In the genomic region with DNA sequence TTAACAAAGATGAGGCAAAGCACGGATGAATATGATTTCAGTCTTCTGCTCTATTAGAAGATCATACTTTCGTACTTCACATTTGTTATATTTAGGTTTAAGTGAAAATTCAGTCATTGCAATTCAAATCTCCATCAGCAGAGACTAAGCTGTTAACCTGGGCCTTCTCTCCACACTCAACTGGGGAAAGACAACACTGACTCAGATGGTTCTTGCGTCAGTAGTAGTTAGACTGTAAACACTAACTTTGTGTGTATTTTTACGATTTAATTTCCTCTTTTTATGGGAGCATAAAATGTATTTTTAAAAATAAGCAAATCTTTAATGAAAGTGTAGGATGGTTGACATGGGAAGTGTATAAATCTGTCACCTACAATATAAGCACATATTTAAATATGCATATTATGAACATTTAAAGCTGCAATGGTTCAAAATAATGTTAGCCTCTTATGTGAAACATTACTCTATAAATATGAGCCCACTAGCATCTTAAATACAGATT, we compare ENCODE assay signal across 18 cellular contexts. TPM values are rescaled to one million over a fixed set of nuclear protein-coding genes. Genes with fewer than 3 reads are reported as not detected.
DNase-seq lines count a peak whose midpoint lies in the region; ATAC-seq, FAIRE-seq and TF ChIP-seq lines count a peak whose summit lies in the region.
"Had no signal": no experiment of that assay in that cellular context is flagged by ENCODE, and none has a peak within 500 bp of the region (broad histone marks: within the 10 kb centered on the region; RNA-seq: fewer than 3 reads in every experiment).

No MANE protein-coding gene starts in this region.

- H2AFZ ChIP-seq in PC-3 (ENCODE audit: low read length) = no peak overlapping the region

- no peak overlapping the region for H3K4me2 ChIP-seq in PC-3 (ENCODE audit: low read length)

- H3K36me3 ChIP-seq in HEK293 (ENCODE audit: control insufficient read depth in 2 of 2, insufficient read depth in 1 of 2, low read length in 2 of 2) (no peaks in the 10 kb centered on the region), PC-3 (ENCODE audit: low read depth, low read length) (no peaks in the 10 kb centered on the region)
- H3K36me3 ChIP-seq: SJSA1 had no signal

- POLR2A ChIA-PET in HEK293 (lab: Yijun Ruan, JAX) = no interaction called here
- POLR2A ChIA-PET in PC-3 (lab: Charles Lee; ENCODE audit: unreplicated experiment) = no interaction called here

- no peaks in the 10 kb centered on the region for H3F3A ChIP-seq in PC-3 (ENCODE audit: low read length, unreplicated experiment)

- intact Hi-C loops in PC-3 (cut with micrococcal nuclease) = loop anchor here (1.0 kb wide), 1 partner anchor 39 kb away; no protein-coding TSS in a partner anchor

- DNase-seq in DMS53 (lab: John Stamatoyannopoulos, UW) = peak; percentile 64
- DNase-seq in PC-3 = peak; percentile 45
- DNase-seq in HK-2 (ENCODE audit: unreplicated experiment) = no peak
- DNase-seq in cortex of kidney (lab: John Stamatoyannopoulos, UW) = no peak
- no peak for DNase-seq in NCI-H1092 treated with DMSO at 0.1 percent for 48 hours (lab: John Stamatoyannopoulos, UW)
- no peak for DNase-seq in OCI-M2 (lab: John Stamatoyannopoulos, UW; ENCODE audit: unreplicated experiment)
- DNase-seq: AML-193, Calu3, DND-41, GF-D8, NCI-H1694, NCI-H446 treated with DMSO at 0.1 percent for 48 hours, RPMI8226 had no signal

- H3K4me1 ChIP-seq in HEK293 (ENCODE audit: control insufficient read depth, insufficient read depth, low read length) (peaks cover 25% of the 10 kb centered on the region), PC-3 (ENCODE audit: insufficient read depth, low read length) (peaks cover 15% of the 10 kb centered on the region)
- H3K4me1 ChIP-seq: SJSA1 had no signal

- CTCF ChIA-PET in HEK293 (lab: Yijun Ruan, JAX) = no interaction called here
- CTCF ChIA-PET in PC-3 (lab: Charles Lee) = no interaction called here

- H3K27ac ChIP-seq in HEK293 (ENCODE audit: extremely low read depth, low read depth, low read length) = no peak overlapping the region
- peak overlapping the region; percentile 36; the same call in 1 of the 2 replicates for H3K27ac ChIP-seq in PC-3 (ENCODE audit: low read length)
- H3K27ac ChIP-seq: SJSA1 had no signal

- no peaks in the 10 kb centered on the region for H3K9me2 ChIP-seq in PC-3 (replicated peaks; ENCODE audit: low read length)

- TF ChIP-seq CTCF in HEK293 (tag by site-specific recombination; IDR thresholded peaks at IDR 0.05) (no peak), PC-3 (conservative IDR thresholded peaks at IDR 0.05; ENCODE audit: low read depth, low read length) (no peak)

- H3K79me2 ChIP-seq in PC-3 (ENCODE audit: low read length) = no peaks in the 10 kb centered on the region

- H3K4me3 ChIP-seq in HEK293 (ENCODE audit: low read depth, low read length) (no peak overlapping the region), PC-3 (ENCODE audit: low read length) (no peak overlapping the region)
- H3K4me3 ChIP-seq: SJSA1 had no signal

- peak; percentile 86 for FAIRE-seq in islet of Langerhans (lab: Jason Lieb, UNC)
- FAIRE-seq: H1, HepG2 had no signal

- H3K9ac ChIP-seq in PC-3 (ENCODE audit: low read length) = no peak overlapping the region

- peak; percentile 88 for ATAC-seq in PC-3
- ATAC-seq: HepG2 had no signal

- no peaks in the 10 kb centered on the region for H3K27me3 ChIP-seq in PC-3 (ENCODE audit: low read length)
- H3K27me3 ChIP-seq: SJSA1 had no signal

- H3K9me3 ChIP-seq in HEK293 (ENCODE audit: control insufficient read depth, insufficient read depth, low read depth, low read length) = no peaks in the 10 kb centered on the region
- no peaks in the 10 kb centered on the region for H3K9me3 ChIP-seq in PC-3 (ENCODE audit: low read length)
- H3K9me3 ChIP-seq: SJSA1 had no signal

- no peaks in the 10 kb centered on the region for H4K20me1 ChIP-seq in PC-3 (ENCODE audit: low read length)

- BruUV-seq in PC-3 (replicated peaks; lab: Mats Ljungman, UMichigan) = no TSS peak

TF ChIP-seq in HEK293, 187 proteins besides CTCF, POLR2A, EP300 and RAD21 (continues in another document):
- TF ChIP-seq, protein P1, sequence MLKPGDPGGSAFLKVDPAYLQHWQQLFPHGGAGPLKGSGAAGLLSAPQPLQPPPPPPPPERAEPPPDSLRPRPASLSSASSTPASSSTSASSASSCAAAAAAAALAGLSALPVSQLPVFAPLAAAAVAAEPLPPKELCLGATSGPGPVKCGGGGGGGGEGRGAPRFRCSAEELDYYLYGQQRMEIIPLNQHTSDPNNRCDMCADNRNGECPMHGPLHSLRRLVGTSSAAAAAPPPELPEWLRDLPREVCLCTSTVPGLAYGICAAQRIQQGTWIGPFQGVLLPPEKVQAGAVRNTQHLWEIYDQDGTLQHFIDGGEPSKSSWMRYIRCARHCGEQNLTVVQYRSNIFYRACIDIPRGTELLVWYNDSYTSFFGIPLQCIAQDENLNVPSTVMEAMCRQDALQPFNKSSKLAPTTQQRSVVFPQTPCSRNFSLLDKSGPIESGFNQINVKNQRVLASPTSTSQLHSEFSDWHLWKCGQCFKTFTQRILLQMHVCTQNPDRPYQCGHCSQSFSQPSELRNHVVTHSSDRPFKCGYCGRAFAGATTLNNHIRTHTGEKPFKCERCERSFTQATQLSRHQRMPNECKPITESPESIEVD (tag by site-specific recombination; IDR thresholded peaks at IDR 0.05) = peak; percentile 88
- TF ChIP-seq, protein P2, sequence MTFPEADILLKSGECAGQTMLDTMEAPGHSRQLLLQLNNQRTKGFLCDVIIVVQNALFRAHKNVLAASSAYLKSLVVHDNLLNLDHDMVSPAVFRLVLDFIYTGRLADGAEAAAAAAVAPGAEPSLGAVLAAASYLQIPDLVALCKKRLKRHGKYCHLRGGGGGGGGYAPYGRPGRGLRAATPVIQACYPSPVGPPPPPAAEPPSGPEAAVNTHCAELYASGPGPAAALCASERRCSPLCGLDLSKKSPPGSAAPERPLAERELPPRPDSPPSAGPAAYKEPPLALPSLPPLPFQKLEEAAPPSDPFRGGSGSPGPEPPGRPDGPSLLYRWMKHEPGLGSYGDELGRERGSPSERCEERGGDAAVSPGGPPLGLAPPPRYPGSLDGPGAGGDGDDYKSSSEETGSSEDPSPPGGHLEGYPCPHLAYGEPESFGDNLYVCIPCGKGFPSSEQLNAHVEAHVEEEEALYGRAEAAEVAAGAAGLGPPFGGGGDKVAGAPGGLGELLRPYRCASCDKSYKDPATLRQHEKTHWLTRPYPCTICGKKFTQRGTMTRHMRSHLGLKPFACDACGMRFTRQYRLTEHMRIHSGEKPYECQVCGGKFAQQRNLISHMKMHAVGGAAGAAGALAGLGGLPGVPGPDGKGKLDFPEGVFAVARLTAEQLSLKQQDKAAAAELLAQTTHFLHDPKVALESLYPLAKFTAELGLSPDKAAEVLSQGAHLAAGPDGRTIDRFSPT (tag by site-specific recombination; IDR thresholded peaks at IDR 0.05) = peak; percentile 41; the same call in 1 of the 2 replicates
- TF ChIP-seq HOXD13 (CRISPR knock-in tag; IDR thresholded peaks at IDR 0.05; ENCODE audit: borderline replicate concordance) (no peak), ZNF146 (tag by site-specific recombination; IDR thresholded peaks at IDR 0.05) (no peak), ZNF555 (tag by site-specific recombination; conservative IDR thresholded peaks at IDR 0.05) (no peak), ZNF585B (tag by site-specific recombination; IDR thresholded peaks at IDR 0.05) (no peak), ZFP41 (tag by site-specific recombination; IDR thresholded peaks at IDR 0.05; ENCODE audit: borderline replicate concordance) (no peak), ZNF10 (tag by site-specific recombination; IDR thresholded peaks at IDR 0.05) (no peak), ZNF2 (tag by site-specific recombination; IDR thresholded peaks at IDR 0.05) (0 out of 2 replicates have a peak, but pooled peaks have one; percentile 36), ZFHX2 (tag by site-specific recombination; conservative IDR thresholded peaks at IDR 0.05) (no peak), ZNF274 (IDR thresholded peaks at IDR 0.05; ENCODE audit: low read length) (no peak), ZNF274 (tag by site-specific recombination; IDR thresholded peaks at IDR 0.05; ENCODE audit: borderline replicate concordance) (no peak), ZNF341 (tag by site-specific recombination; IDR thresholded peaks at IDR 0.05; ENCODE audit: low read depth) (no peak), WT1 (tag by site-specific recombination; IDR thresholded peaks at IDR 0.05) (0 out of 2 replicates have a peak, but pooled peaks have one; percentile 16)
- TF ChIP-seq, protein P3, sequence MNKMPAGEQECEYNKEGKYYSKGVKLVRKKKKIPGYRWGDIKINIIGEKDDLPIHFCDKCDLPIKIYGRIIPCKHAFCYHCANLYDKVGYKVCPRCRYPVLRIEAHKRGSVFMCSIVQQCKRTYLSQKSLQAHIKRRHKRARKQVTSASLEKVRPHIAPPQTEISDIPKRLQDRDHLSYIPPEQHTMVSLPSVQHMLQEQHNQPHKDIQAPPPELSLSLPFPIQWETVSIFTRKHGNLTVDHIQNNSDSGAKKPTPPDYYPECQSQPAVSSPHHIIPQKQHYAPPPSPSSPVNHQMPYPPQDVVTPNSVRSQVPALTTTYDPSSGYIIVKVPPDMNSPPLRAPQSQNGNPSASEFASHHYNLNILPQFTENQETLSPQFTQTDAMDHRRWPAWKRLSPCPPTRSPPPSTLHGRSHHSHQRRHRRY (tag by site-specific recombination; IDR thresholded peaks at IDR 0.05) = no peak
- TF ChIP-seq, protein P4, sequence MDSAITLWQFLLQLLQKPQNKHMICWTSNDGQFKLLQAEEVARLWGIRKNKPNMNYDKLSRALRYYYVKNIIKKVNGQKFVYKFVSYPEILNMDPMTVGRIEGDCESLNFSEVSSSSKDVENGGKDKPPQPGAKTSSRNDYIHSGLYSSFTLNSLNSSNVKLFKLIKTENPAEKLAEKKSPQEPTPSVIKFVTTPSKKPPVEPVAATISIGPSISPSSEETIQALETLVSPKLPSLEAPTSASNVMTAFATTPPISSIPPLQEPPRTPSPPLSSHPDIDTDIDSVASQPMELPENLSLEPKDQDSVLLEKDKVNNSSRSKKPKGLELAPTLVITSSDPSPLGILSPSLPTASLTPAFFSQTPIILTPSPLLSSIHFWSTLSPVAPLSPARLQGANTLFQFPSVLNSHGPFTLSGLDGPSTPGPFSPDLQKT (IDR thresholded peaks at IDR 0.05; ENCODE audit: borderline replicate concordance, low read depth, low read length) = no peak
- TF ChIP-seq, protein P5, sequence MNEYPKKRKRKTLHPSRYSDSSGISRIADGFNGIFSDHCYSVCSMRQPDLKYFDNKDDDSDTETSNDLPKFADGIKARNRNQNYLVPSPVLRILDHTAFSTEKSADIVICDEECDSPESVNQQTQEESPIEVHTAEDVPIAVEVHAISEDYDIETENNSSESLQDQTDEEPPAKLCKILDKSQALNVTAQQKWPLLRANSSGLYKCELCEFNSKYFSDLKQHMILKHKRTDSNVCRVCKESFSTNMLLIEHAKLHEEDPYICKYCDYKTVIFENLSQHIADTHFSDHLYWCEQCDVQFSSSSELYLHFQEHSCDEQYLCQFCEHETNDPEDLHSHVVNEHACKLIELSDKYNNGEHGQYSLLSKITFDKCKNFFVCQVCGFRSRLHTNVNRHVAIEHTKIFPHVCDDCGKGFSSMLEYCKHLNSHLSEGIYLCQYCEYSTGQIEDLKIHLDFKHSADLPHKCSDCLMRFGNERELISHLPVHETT (tag by site-specific recombination; IDR thresholded peaks at IDR 0.05) = peak; percentile 39; the same call in 1 of the 2 replicates

RNA-seq across cellular contexts. Expression of a gene that starts 42.7 kb away (rescaled TPM):
- 0.95 and 1.2 TPM in 2 replicates for total RNA-seq in PC-3 (2014; rRNA removed)

Comparison
In these comparisons a context has a peak if more than half of its experiments do, and no peak if none do; other contexts are left out.
1. DNase-seq: peak in DMS53 (single experiment) and PC-3 (single experiment); none in HK-2 (single experiment), cortex of kidney (single experiment), NCI-H1092 treated with DMSO at 0.1 percent for 48 hours (single experiment) and OCI-M2 (single experiment).